Comparison of ENCODE assay signal across 14 cellular contexts in the genomic region with DNA sequence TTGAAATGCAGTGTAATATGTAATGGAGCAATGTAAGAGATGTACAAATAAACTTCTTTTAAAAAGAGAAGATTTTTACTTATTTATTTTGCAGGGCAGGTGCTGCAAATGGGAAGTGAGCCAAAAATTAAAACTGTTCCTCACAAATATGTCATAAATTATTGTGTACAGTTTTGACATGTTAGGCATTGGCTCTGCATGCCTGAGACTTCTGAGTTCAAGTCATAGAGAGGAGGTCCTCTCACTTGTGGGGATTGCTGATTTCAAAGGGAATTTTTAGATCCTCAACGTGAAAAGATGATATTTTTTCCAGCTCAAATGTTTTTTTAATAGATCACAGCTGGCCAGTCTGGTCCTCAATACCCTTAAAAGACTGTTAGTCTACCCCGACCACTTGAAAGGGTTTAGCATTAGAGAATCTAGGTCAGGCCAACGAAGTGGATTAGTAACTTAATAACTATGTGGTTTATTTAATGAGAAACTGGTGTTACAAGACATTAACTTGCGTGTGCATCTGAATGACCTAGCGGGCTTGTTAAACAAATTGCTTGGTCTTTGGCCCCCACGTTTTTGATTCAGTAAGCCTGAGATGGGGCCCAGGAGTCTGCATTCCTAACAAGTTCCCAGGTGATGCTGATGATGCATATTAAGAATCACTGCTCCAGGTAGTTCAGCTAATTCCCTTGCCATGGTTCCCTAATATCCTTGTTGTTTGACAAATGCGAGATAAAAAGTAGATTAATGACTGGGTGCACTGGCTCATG. TPM values are rescaled to one million over a fixed set of nuclear protein-coding genes. Genes with fewer than 3 reads are reported as not detected.
DNase-seq lines count a peak whose midpoint lies in the region; ATAC-seq, FAIRE-seq and TF ChIP-seq lines count a peak whose summit lies in the region.
"Had no signal": no experiment of that assay in that cellular context is flagged by ENCODE, and none has a peak within 500 bp of the region (broad histone marks: within the 10 kb centered on the region; RNA-seq: fewer than 3 reads in every experiment).

No MANE protein-coding gene starts in this region.

- 71 to 74% methylated on average over 7 of the region's 7 CpGs for WGBS in sigmoid colon, 2 donors
- 51 to 61% (median 58%) methylated on average over 7 of the region's 7 CpGs for whole genome bisulfite sequencing in small intestine, 3 donors

- no peak overlapping the region for H3K27ac ChIP-seq in sigmoid colon
- H3K27ac ChIP-seq in small intestine (ENCODE audit: low read depth in 1 of 2, low read length in 1 of 2), result no peak overlapping the region
- H3K27ac ChIP-seq: foreskin keratinocyte had no signal

- TF ChIP-seq EP300 in sigmoid colon (IDR thresholded peaks at IDR 0.05), result no peak

- H3K36me3 ChIP-seq in HAP-1 (replicated peaks) (no peaks in the 10 kb centered on the region; the same call in 1 of the 2 replicates), sigmoid colon (peaks cover 0 to 7% (median 0%) of the 10 kb centered on the region in 4 donors), small intestine (ENCODE audit: control insufficient read depth in 2 of 2, insufficient read depth in 2 of 2, low read length in 2 of 2) (no peaks in the 10 kb centered on the region)

- no peaks in the 10 kb centered on the region; the same call in 1 of the 2 replicates for H3K27me3 ChIP-seq in HAP-1 (ENCODE audit: low read depth)
- no peaks in the 10 kb centered on the region for H3K27me3 ChIP-seq in sigmoid colon
- H3K27me3 ChIP-seq in small intestine (ENCODE audit: control insufficient read depth in 2 of 2, insufficient read depth in 2 of 2, low read length in 2 of 2), result no peaks in the 10 kb centered on the region
- H3K27me3 ChIP-seq: foreskin keratinocyte had no signal

- TF ChIP-seq CTCF in sigmoid colon (IDR thresholded peaks at IDR 0.05), result no peak

- TF ChIP-seq POLR2A in sigmoid colon (IDR thresholded peaks at IDR 0.05), result no peak

- no peak overlapping the region for H3K4me3 ChIP-seq in HAP-1
- no peak overlapping the region for H3K4me3 ChIP-seq in sigmoid colon
- H3K4me3 ChIP-seq in small intestine (ENCODE audit: low read depth in 1 of 2, low read length in 2 of 2), result no peak overlapping the region

- peak; percentile 72 for ATAC-seq in GM18861 (IDR thresholded peaks at IDR 0.05; ENCODE audit: unreplicated experiment)
- ATAC-seq: foreskin keratinocyte, Panc1 had no signal

- in situ Hi-C loops in HAP-1 (cut with MboI; ENCODE audit: low sequenced_read_pairs), result no loop called here

- intact Hi-C loops in sigmoid colon (cut with DNase I), result no loop called here

- FAIRE-seq in small intestine (lab: Jason Lieb, UNC), result no peak
- FAIRE-seq: H1 had no signal

- H3K9me3 ChIP-seq in HAP-1 (no peaks in the 10 kb centered on the region), sigmoid colon (no peaks in the 10 kb centered on the region), small intestine (ENCODE audit: control insufficient read depth, low read depth) (no peaks in the 10 kb centered on the region)

- peaks cover 13% of the 10 kb centered on the region for H3K4me1 ChIP-seq in HAP-1
- H3K4me1 ChIP-seq in sigmoid colon, result no peaks in the 10 kb centered on the region
- no peaks in the 10 kb centered on the region for H3K4me1 ChIP-seq in small intestine (ENCODE audit: control insufficient read depth in 2 of 2, insufficient read depth in 1 of 2, low read depth in 1 of 2, low read length in 1 of 2)
- H3K4me1 ChIP-seq: foreskin keratinocyte had no signal

- peak; percentile 29 to 59 for DNase-seq in HAP-1 (ENCODE audit: low spot score in 2 of 2)
- peak; percentile 32 for DNase-seq in NCI-H1105 (lab: John Stamatoyannopoulos, UW)
- peak; percentile 81 for DNase-seq in left kidney (ENCODE audit: low read depth, low spot score)
- DNase-seq in NCI-H226, result no peak
- no peak for DNase-seq in sigmoid colon
- no peak for DNase-seq in activated CD4-positive, CD25-positive, alpha-beta regulatory T cell (lab: John Stamatoyannopoulos, UW)
- no peak for DNase-seq in small intestine
- DNase-seq: activated CD4-positive, alpha-beta T cell treated with anti-CD3 and anti-CD28 coated beads, Interleukin-2, amount 50 U/mL, for 1 hour; amygdala; foreskin keratinocyte; Kasumi-1 had no signal

RNA-seq across cellular contexts. Expression of a gene that starts 30.9 kb away (rescaled TPM):
- total RNA-seq in sigmoid colon, result 1 to 10 TPM; 5.0 to 10.0 (median 7.9) TPM
- polyA plus RNA-seq in sigmoid colon, result 1 to 10 TPM; 5.5 to 8.8 (median 6.0) TPM
- polyA plus RNA-seq in small intestine, result 1 to 10 TPM; 3.0 to 6.9 (median 3.4) TPM

RNA-seq across cellular contexts. Expression of a gene that starts 55.3 kb away (rescaled TPM):
- total RNA-seq in sigmoid colon, result 10 to 100 TPM; 18.2 to 20.9 (median 18.9) TPM
- 10 to 100 TPM in 1 of 3 donors, 1 to 10 TPM in 2; 2.4 to 11.4 (median 3.9) TPM for polyA plus RNA-seq in sigmoid colon
- polyA plus RNA-seq in small intestine, result 1 to 10 TPM; 3.2 to 7.8 (median 4.7) TPM

Comparison
In these comparisons a context has a peak if more than half of its experiments do, and no peak if none do; other contexts are left out.
1. DNase-seq: peak in HAP-1 (2 of 2), NCI-H1105 (single experiment) and left kidney (single experiment); none in NCI-H226 (single experiment), sigmoid colon (single experiment), activated CD4-positive, CD25-positive, alpha-beta regulatory T cell (0 of 4) and small intestine (single experiment).